8 cellular contexts compared by ENCODE assay signal in the genomic region with DNA sequence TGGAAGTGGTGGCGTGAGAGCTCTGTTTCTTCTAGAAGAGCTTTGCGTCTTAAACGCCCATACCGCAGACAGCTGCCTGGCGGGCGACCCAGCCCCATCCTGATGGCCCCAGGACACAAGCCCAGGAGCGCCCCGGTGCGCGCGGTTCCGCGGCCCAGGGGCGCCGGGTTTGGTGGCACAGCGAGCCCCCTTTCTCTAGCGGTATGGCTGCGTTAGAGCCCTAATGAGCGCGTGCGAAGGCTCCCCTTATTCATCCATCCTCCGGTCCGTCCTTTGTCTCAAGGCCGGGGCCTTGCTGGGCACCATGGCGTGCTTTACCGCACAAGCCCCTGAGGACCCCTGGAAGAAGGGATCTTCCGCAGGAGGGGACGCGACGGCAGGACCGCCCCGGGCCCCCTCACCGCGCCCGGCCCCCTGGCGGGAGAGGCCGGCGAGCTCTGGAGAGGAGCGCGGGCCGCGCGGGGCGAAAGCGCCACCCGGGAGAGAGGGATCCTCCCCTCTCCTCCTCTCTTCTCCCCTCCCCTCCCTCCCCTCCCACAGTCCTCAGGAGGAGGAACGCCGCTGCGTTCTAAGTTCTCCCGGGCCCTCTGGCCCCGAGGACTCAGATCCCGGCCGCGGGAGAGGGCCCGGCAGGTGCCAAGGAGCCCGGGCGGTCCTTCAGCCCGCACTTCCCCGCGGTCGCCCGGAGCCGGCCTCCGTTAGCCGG. TPM values are rescaled to one million over a fixed set of nuclear protein-coding genes. Genes with fewer than 3 reads are reported as not detected.
A peak's percentile ranks its signal among the peaks of the same experiment; 100 is the strongest.
DNase-seq lines count a peak whose midpoint lies in the region; ATAC-seq and TF ChIP-seq lines count a peak whose summit lies in the region.

No MANE protein-coding gene starts in this region.

- DNase-seq in NCI-H524 (lab: John Stamatoyannopoulos, UW) (peak; percentile 76 to 86), NCI-H524 treated with DMSO at 0.1 percent for 48 hours (lab: John Stamatoyannopoulos, UW) (no peak), NCI-H187 treated with DMSO at 0.1 percent for 48 hours (lab: John Stamatoyannopoulos, UW) (peak; percentile 83), WTC11 (ENCODE audit: low spot score) (peak; percentile 43), cerebellar cortex (ENCODE audit: low spot score) (peak; percentile 60), kidney tubule cell (ENCODE audit: low spot score) (peak; percentile 75)
- DNase-seq in stimulated activated CD4-positive, alpha-beta T cell treated with anti-CD3 and anti-CD28 coated beads, Interleukin-1b, Interleukin-23, amount 100 ng/mL, for 24 hours (ENCODE audit: low read depth in 4 of 4, low spot score in 1 of 4): peak; percentile 13 to 22 (median 19)

- peak overlapping the region; percentile 67 for H3K4me3 Mint-ChIP-seq in WTC11

- CTCF ChIA-PET in WTC11 (lab: Charles Lee): interaction anchor here (0.5 to 1.4 kb wide), 9 partner anchors 20 to 198 kb away, joined by 3 to 8 read pairs (median 4); no protein-coding TSS in a partner anchor

- peaks cover 63% of the 10 kb centered on the region for H3K27me3 Mint-ChIP-seq in WTC11 (ENCODE audit: low read depth)

- H3K36me3 Mint-ChIP-seq in WTC11: no peaks in the 10 kb centered on the region

- POLR2A ChIA-PET in WTC11 (lab: Charles Lee): no interaction called here

- TF ChIP-seq CTCF in WTC11 (IDR thresholded peaks at IDR 0.05): no peak

- H3K9me3 Mint-ChIP-seq in WTC11: no peaks in the 10 kb centered on the region

- peak overlapping the region; percentile 59; the same call in 1 of the 2 replicates for H3K27ac Mint-ChIP-seq in WTC11

- peaks cover 19% of the 10 kb centered on the region for H3K4me1 Mint-ChIP-seq in WTC11

- ATAC-seq in HG02840 (IDR thresholded peaks at IDR 0.05; ENCODE audit: low FRiP score, unreplicated experiment) (peak; percentile 37), WTC11 (peak; percentile 50)

TF ChIP-seq in WTC11, 78 proteins besides CTCF, POLR2A, EP300 and RAD21:
- TF ChIP-seq, protein P1, sequence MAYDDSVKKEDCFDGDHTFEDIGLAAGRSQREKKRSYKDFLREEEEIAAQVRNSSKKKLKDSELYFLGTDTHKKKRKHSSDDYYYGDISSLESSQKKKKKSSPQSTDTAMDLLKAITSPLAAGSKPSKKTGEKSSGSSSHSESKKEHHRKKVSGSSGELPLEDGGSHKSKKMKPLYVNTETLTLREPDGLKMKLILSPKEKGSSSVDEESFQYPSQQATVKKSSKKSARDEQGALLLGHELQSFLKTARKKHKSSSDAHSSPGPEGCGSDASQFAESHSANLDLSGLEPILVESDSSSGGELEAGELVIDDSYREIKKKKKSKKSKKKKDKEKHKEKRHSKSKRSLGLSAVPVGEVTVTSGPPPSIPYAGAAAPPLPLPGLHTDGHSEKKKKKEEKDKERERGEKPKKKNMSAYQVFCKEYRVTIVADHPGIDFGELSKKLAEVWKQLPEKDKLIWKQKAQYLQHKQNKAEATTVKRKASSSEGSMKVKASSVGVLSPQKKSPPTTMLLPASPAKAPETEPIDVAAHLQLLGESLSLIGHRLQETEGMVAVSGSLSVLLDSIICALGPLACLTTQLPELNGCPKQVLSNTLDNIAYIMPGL (CRISPR knock-in tag; IDR thresholded peaks at IDR 0.05): no peak
- TF ChIP-seq NR3C1 (CRISPR knock-in tag; conservative IDR thresholded peaks at IDR 0.05; ENCODE audit: low read depth): no peak
- TF ChIP-seq ZBTB43 (CRISPR knock-in tag; IDR thresholded peaks at IDR 0.05): no peak
- TF ChIP-seq, protein P2, sequence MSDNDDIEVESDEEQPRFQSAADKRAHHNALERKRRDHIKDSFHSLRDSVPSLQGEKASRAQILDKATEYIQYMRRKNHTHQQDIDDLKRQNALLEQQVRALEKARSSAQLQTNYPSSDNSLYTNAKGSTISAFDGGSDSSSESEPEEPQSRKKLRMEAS (CRISPR knock-in tag; IDR thresholded peaks at IDR 0.05): peak; percentile 38; the same call in 1 of the 2 replicates
- no peak for TF ChIP-seq TEAD4 (CRISPR knock-in tag; IDR thresholded peaks at IDR 0.05)
- TF ChIP-seq MXD4 (CRISPR knock-in tag; IDR thresholded peaks at IDR 0.05; ENCODE audit: borderline replicate concordance): no peak
- no peak for TF ChIP-seq ELF4 (CRISPR knock-in tag; IDR thresholded peaks at IDR 0.05; ENCODE audit: low read depth)
- TF ChIP-seq FOXP1 (CRISPR knock-in tag; IDR thresholded peaks at IDR 0.05; ENCODE audit: borderline replicate concordance): 0 out of 2 replicates have a peak, but pooled peaks have one; percentile 36
- TF ChIP-seq TP53 (CRISPR knock-in tag; IDR thresholded peaks at IDR 0.05): no peak
- no peak for TF ChIP-seq RORB (CRISPR knock-in tag; IDR thresholded peaks at IDR 0.05)
- TF ChIP-seq CBFB (CRISPR knock-in tag; IDR thresholded peaks at IDR 0.05; ENCODE audit: low read depth): no peak
- TF ChIP-seq, protein P3, sequence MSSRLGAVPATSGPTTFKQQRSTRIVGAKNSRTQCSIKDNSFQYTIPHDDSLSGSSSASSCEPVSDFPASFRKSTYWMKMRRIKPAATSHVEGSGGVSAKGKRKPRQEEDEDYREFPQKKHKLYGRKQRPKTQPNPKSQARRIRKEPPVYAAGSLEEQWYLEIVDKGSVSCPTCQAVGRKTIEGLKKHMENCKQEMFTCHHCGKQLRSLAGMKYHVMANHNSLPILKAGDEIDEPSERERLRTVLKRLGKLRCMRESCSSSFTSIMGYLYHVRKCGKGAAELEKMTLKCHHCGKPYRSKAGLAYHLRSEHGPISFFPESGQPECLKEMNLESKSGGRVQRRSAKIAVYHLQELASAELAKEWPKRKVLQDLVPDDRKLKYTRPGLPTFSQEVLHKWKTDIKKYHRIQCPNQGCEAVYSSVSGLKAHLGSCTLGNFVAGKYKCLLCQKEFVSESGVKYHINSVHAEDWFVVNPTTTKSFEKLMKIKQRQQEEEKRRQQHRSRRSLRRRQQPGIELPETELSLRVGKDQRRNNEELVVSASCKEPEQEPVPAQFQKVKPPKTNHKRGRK (CRISPR knock-in tag; IDR thresholded peaks at IDR 0.05; ENCODE audit: borderline replicate concordance): 0 out of 2 replicates have a peak, but pooled peaks have one; percentile 12
- TF ChIP-seq MYBL2 (CRISPR knock-in tag; IDR thresholded peaks at IDR 0.05): 0 out of 2 replicates have a peak, but pooled peaks have one; percentile 42
- TF ChIP-seq ATF2 (CRISPR knock-in tag; IDR thresholded peaks at IDR 0.05; ENCODE audit: borderline replicate concordance, low read depth): no peak
- no peak for TF ChIP-seq USF1 (CRISPR knock-in tag; IDR thresholded peaks at IDR 0.05)
- TF ChIP-seq NFATC4 (CRISPR knock-in tag; IDR thresholded peaks at IDR 0.05): no peak
- no peak for TF ChIP-seq IRF2 (CRISPR knock-in tag; IDR thresholded peaks at IDR 0.05; ENCODE audit: borderline replicate concordance, low read depth)
- TF ChIP-seq ZNF138 (CRISPR knock-in tag; conservative IDR thresholded peaks at IDR 0.05): no peak
- TF ChIP-seq ZNF423 (CRISPR knock-in tag; IDR thresholded peaks at IDR 0.05): peak; percentile 72

RNA-seq across cellular contexts. Expression of gene SLC1A4, which starts 0.6 kb away (rescaled TPM):
- total RNA-seq in WTC11 (2021): 0.73 to 1.6 TPM (median 0.80 TPM) in 3 replicates
